In the genomic region with DNA sequence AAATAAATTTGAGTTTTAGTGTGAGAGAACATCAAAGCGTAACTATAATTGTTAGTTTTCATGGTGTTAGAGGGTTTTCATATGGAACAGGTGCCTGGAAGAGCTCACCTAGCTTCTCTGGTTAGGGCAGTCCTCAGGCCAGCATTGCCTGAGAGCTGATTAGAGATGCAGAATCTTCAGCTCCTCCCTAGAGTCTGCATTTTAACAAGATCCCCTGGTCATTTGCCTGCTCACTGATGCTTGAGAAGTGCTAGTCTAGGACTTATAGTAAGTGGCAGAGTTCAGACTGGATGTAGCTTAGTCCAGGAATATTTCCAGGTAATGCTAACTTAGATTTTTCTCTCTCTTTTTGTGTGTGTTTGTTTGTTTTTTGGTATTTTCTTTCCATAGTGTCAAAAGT, we compare ENCODE assay signal across 16 cellular contexts. TPM values are rescaled to one million over a fixed set of nuclear protein-coding genes. Genes with fewer than 3 reads are reported as not detected.
DNase-seq lines count a peak whose midpoint lies in the region; ATAC-seq and TF ChIP-seq lines count a peak whose summit lies in the region.
"Had no signal": no experiment of that assay in that cellular context is flagged by ENCODE, and none has a peak within 500 bp of the region (broad histone marks: within the 10 kb centered on the region; RNA-seq: fewer than 3 reads in every experiment).

No MANE protein-coding gene starts in this region.

- TF ChIP-seq CTCF in MCF 10A (IDR thresholded peaks at IDR 0.05; ENCODE audit: unreplicated experiment): no peak
- TF ChIP-seq CTCF in breast epithelium (IDR thresholded peaks at IDR 0.05): no peak
- TF ChIP-seq CTCF in osteoblast (IDR thresholded peaks at IDR 0.05; ENCODE audit: extremely low read depth, low read depth, low read length): no peak
- TF ChIP-seq CTCF in neural progenitor cell (IDR thresholded peaks at IDR 0.05): no peak

- H3K4me1 ChIP-seq in breast epithelium: no peaks in the 10 kb centered on the region
- peaks cover 27% of the 10 kb centered on the region for H3K4me1 ChIP-seq in osteoblast (ENCODE audit: insufficient read depth, low read length)
- H3K4me1 ChIP-seq in neural progenitor cell: no peaks in the 10 kb centered on the region
- H3K4me1 ChIP-seq: BE2C had no signal

- H3K4me3 ChIP-seq in breast epithelium (no peak overlapping the region), osteoblast (ENCODE audit: insufficient read depth, low read length) (no peak overlapping the region), neural progenitor cell (no peak overlapping the region)
- H3K4me3 ChIP-seq: GM23248 had no signal

- H3K79me2 ChIP-seq in osteoblast (ENCODE audit: insufficient read depth, low read length) (no peaks in the 10 kb centered on the region), neural progenitor cell (ENCODE audit: low read depth) (no peaks in the 10 kb centered on the region)

- no peaks in the 10 kb centered on the region for H3K9me3 Mint-ChIP-seq in MCF 10A (ENCODE audit: unreplicated experiment)
- no peaks in the 10 kb centered on the region for H3K9me3 Mint-ChIP-seq in neural progenitor cell
- H3K9me3 Mint-ChIP-seq: CD4-positive, CD25-positive, alpha-beta regulatory T cell; CD8-positive, alpha-beta memory T cell had no signal

- H4K20me1 ChIP-seq in osteoblast (ENCODE audit: insufficient read depth, low read length) (no peaks in the 10 kb centered on the region), neural progenitor cell (ENCODE audit: low read depth) (no peaks in the 10 kb centered on the region)

- CTCF ChIA-PET in MCF 10A (lab: Yijun Ruan, JAX): no interaction called here

- H3K4me1 Mint-ChIP-seq in MCF 10A (ENCODE audit: insufficient read depth, unreplicated experiment) (peaks cover 7% of the 10 kb centered on the region), T-helper 17 cell (peaks cover 9% of the 10 kb centered on the region), neural progenitor cell (no peaks in the 10 kb centered on the region)
- H3K4me1 Mint-ChIP-seq: CD4-positive, CD25-positive, alpha-beta regulatory T cell; CD8-positive, alpha-beta memory T cell had no signal

- H3K27ac Mint-ChIP-seq in MCF 10A (ENCODE audit: low read depth, unreplicated experiment) (peak overlapping the region; percentile 36), T-helper 17 cell (peak overlapping the region; percentile 76), neural progenitor cell (no peak overlapping the region)

- POLR2A ChIA-PET in MCF 10A (lab: Yijun Ruan, JAX): interaction anchor here (0.8 to 0.9 kb wide), 2 partner anchors 9 to 10 kb away, joined by 3 read pairs; no protein-coding TSS in a partner anchor

- H3K36me3 Mint-ChIP-seq in MCF 10A (ENCODE audit: insufficient read depth, unreplicated experiment) (peaks cover 91% of the 10 kb centered on the region), T-helper 17 cell (ENCODE audit: low read depth) (peaks cover 18% of the 10 kb centered on the region), neural progenitor cell (peaks cover 26% of the 10 kb centered on the region)

- no peak overlapping the region for H3K9ac ChIP-seq in neural progenitor cell
- H3K9ac ChIP-seq: GM23248 had no signal

- H3F3A ChIP-seq in neural progenitor cell (ENCODE audit: low read depth): no peaks in the 10 kb centered on the region

- H3K36me3 ChIP-seq in breast epithelium (peaks cover 8% of the 10 kb centered on the region), osteoblast (ENCODE audit: insufficient read depth, low read length) (peaks cover 68% of the 10 kb centered on the region), neural progenitor cell (no peaks in the 10 kb centered on the region)

- H3K27ac ChIP-seq in breast epithelium (no peak overlapping the region), osteoblast (ENCODE audit: low read depth, low read length) (no peak overlapping the region), neural progenitor cell (no peak overlapping the region)
- H3K27ac ChIP-seq: GM23248, HL-60 had no signal

- no peaks in the 10 kb centered on the region for H3K27me3 ChIP-seq in breast epithelium
- no peaks in the 10 kb centered on the region for H3K27me3 ChIP-seq in osteoblast (ENCODE audit: insufficient read depth, low read length)
- H3K27me3 ChIP-seq in neural progenitor cell: no peaks in the 10 kb centered on the region
- H3K27me3 ChIP-seq: BE2C had no signal

- no peak overlapping the region for H3K4me2 ChIP-seq in osteoblast (ENCODE audit: insufficient read depth, low read length)
- no peak overlapping the region for H3K4me2 ChIP-seq in neural progenitor cell

- intact Hi-C loops in MCF 10A (cut with micrococcal nuclease): no loop called here
- intact Hi-C loops in breast epithelium (cut with DNase I; ENCODE audit: low total_unique reads): no loop called here

- H2AFZ ChIP-seq in osteoblast (ENCODE audit: low read length): no peak overlapping the region
- no peak overlapping the region for H2AFZ ChIP-seq in neural progenitor cell (replicated peaks)
- H2AFZ ChIP-seq: GM23248 had no signal

- no peak for TF ChIP-seq POLR2A in breast epithelium (IDR thresholded peaks at IDR 0.05)

- ATAC-seq in T-helper 17 cell (no peak), HG03521 (IDR thresholded peaks at IDR 0.05; ENCODE audit: unreplicated experiment) (no peak)

- H3K9me3 ChIP-seq in breast epithelium: no peaks in the 10 kb centered on the region
- no peaks in the 10 kb centered on the region for H3K9me3 ChIP-seq in T-helper 17 cell (ENCODE audit: control insufficient read depth, low read length, poor library complexity, severe bottlenecking)
- H3K9me3 ChIP-seq in osteoblast (ENCODE audit: low read depth, low read length): no peaks in the 10 kb centered on the region
- H3K9me3 ChIP-seq in neural progenitor cell (ENCODE audit: low read depth): no peaks in the 10 kb centered on the region
- H3K9me3 ChIP-seq: BE2C had no signal

- BruUV-seq in MCF 10A (replicated peaks; lab: Mats Ljungman, UMichigan): no TSS peak

- no peak for DNase-seq in MCF 10A (ENCODE audit: unreplicated experiment)
- DNase-seq in breast epithelium (ENCODE audit: low spot score in 2 of 2): no peak
- DNase-seq in T-helper 17 cell: no peak
- DNase-seq in left kidney (ENCODE audit: low read depth, low spot score): peak; percentile 8
- no peak for DNase-seq in osteoblast (ENCODE audit: insufficient read length, low spot score, missing footprints)
- no peak for DNase-seq in neural progenitor cell (ENCODE audit: low spot score)
- DNase-seq: ACHN; BE2C; C1 segment of cervical spinal cord; CD4-positive, CD25-positive, alpha-beta regulatory T cell; CD8-positive, alpha-beta memory T cell; COR-L47; GM23248; HCEC 1CT had no signal

- H3K27me3 Mint-ChIP-seq in MCF 10A (ENCODE audit: insufficient read depth, unreplicated experiment): no peaks in the 10 kb centered on the region
- no peaks in the 10 kb centered on the region for H3K27me3 Mint-ChIP-seq in T-helper 17 cell
- H3K27me3 Mint-ChIP-seq in neural progenitor cell (ENCODE audit: insufficient read depth, low read depth): peaks cover 2% of the 10 kb centered on the region
- H3K27me3 Mint-ChIP-seq: CD4-positive, CD25-positive, alpha-beta regulatory T cell; CD8-positive, alpha-beta memory T cell had no signal

- no peak overlapping the region for H3K4me3 Mint-ChIP-seq in MCF 10A (ENCODE audit: unreplicated experiment)
- H3K4me3 Mint-ChIP-seq in T-helper 17 cell: no peak overlapping the region
- H3K4me3 Mint-ChIP-seq in neural progenitor cell: no peak overlapping the region
- H3K4me3 Mint-ChIP-seq: CD4-positive, CD25-positive, alpha-beta regulatory T cell; CD8-positive, alpha-beta memory T cell had no signal

RNA-seq across cellular contexts. Expression of a gene that starts 21.7 kb away (rescaled TPM):
- total RNA-seq in MCF 10A (2022): 106 and 127 TPM in 2 replicates
- total RNA-seq in breast epithelium: 100 to 1,000 TPM; 126 to 150 (median 129) TPM
- 10 to 100 TPM; 51.7 to 55.6 TPM for total RNA-seq in T-helper 17 cell
- 53.9 and 59.7 TPM in 2 replicates for total RNA-seq in osteoblast
- total RNA-seq in neural progenitor cell (ENCODE audit: low replicate concordance): 99.3 and 150 TPM in 2 replicates

RNA-seq across cellular contexts. Expression of a gene that starts 37.8 kb away (rescaled TPM):
- total RNA-seq in MCF 10A (2022) (139 TPM in 2 replicates), breast epithelium (10 to 100 TPM; 27.0 to 57.7 (median 52.8) TPM), T-helper 17 cell (10 to 100 TPM; 38.3 to 56.0 TPM), osteoblast (30.8 and 31.5 TPM in 2 replicates), neural progenitor cell (ENCODE audit: low replicate concordance) (55.7 and 57.2 TPM in 2 replicates)

RNA-seq across cellular contexts. Expression of a gene that starts 42.3 kb away (rescaled TPM):
- total RNA-seq in MCF 10A (2022) (101 and 113 TPM in 2 replicates), breast epithelium (10 to 100 TPM; 24.1 to 34.6 (median 26.2) TPM), T-helper 17 cell (10 to 100 TPM; 20.5 to 22.8 TPM), osteoblast (52.1 and 53.6 TPM in 2 replicates), neural progenitor cell (ENCODE audit: low replicate concordance) (89.0 and 92.6 TPM in 2 replicates)

RNA-seq across cellular contexts. Expression of a gene that starts 48.5 kb away (rescaled TPM):
- 6.8 and 7.3 TPM in 2 replicates for total RNA-seq in MCF 10A (2022)
- 10 to 100 TPM; 16.3 to 24.4 (median 17.7) TPM for total RNA-seq in breast epithelium
- 1 to 10 TPM; 5.3 to 6.0 TPM for total RNA-seq in T-helper 17 cell
- 18.5 and 24.8 TPM in 2 replicates for total RNA-seq in osteoblast
- total RNA-seq in neural progenitor cell (ENCODE audit: low replicate concordance): 29.5 and 45.8 TPM in 2 replicates
